ENCODE assay signal across 8 cellular contexts in genomic region chr16:69286941-69287713, GRCh38. TPM values are rescaled to one million over a fixed set of nuclear protein-coding genes. Genes with fewer than 3 reads are reported as not detected.
A peak's percentile ranks its signal among the peaks of the same experiment; 100 is the strongest.
DNase-seq lines count a peak whose midpoint lies in the region; ATAC-seq, FAIRE-seq and TF ChIP-seq lines count a peak whose summit lies in the region.

No MANE protein-coding gene starts in this region.

- H3K9me2 ChIP-seq in PC-3 (replicated peaks; ENCODE audit: low read length), result no peaks in the 10 kb centered on the region

- peak; percentile 70 for TF ChIP-seq RAD21 in K562 (CRISPR knock-in tag; conservative IDR thresholded peaks at IDR 0.05 in 1 of 2, IDR thresholded peaks at IDR 0.05 in 1 of 2)

- in situ Hi-C loops in K562 (cut with MboI), result loop anchor here (5.0 kb wide), 1 partner anchor 135 kb away; no protein-coding TSS in a partner anchor

- TF ChIP-seq CTCF in PC-3 (conservative IDR thresholded peaks at IDR 0.05; ENCODE audit: low read depth, low read length), result peak; percentile 47
- TF ChIP-seq CTCF in K562 (IDR thresholded peaks at IDR 0.05 in 2 of 3, conservative IDR thresholded peaks at IDR 0.05 in 1 of 3; ENCODE audit: insufficient read depth in 2 of 3, low read depth in 1 of 3, low read length in 3 of 3), result peak in 2 of 3 experiments; percentile 41 to 80; a peak in 4 of 6 replicates
- TF ChIP-seq CTCF in kidney (IDR thresholded peaks at IDR 0.05; ENCODE audit: borderline replicate concordance, extremely low read depth, insufficient read depth), result peak; percentile 36

- BruUV-seq in PC-3 (replicated peaks; lab: Mats Ljungman, UMichigan) (no TSS peak), K562 (replicated peaks; lab: Mats Ljungman, UMichigan) (no TSS peak)

- TF ChIP-seq EP300 in K562 (IDR thresholded peaks at IDR 0.05; ENCODE audit: low read length), result no peak

- H3K9me3 ChIP-seq in PC-3 (ENCODE audit: low read length) (no peaks in the 10 kb centered on the region), K562 (replicated peaks; ENCODE audit: control insufficient read depth, insufficient read depth, low read depth, low read length) (no peaks in the 10 kb centered on the region), kidney (ENCODE audit: control insufficient read depth in 1 of 2, low read length in 2 of 2) (no peaks in the 10 kb centered on the region)

- H3K4me3 ChIP-seq in PC-3 (ENCODE audit: low read length), result no peak overlapping the region
- no peak overlapping the region for H3K4me3 ChIP-seq in K562
- H3K4me3 ChIP-seq in kidney (ENCODE audit: low read length in 2 of 2), result no peak overlapping the region

- 39% methylated on average over 13 of the region's 13 CpGs for WGBS in K562 (ENCODE audit: insufficient coverage, low coverage, missing lambda C conversion rate)

- H3K4me2 ChIP-seq in PC-3 (ENCODE audit: low read length) (no peak overlapping the region), K562 (ENCODE audit: insufficient read depth, low read length) (no peak overlapping the region)

- no peak overlapping the region for H3K27ac ChIP-seq in PC-3 (ENCODE audit: low read length)
- no peak overlapping the region for H3K27ac ChIP-seq in K562 (ENCODE audit: extremely low read depth, low read depth, low read length)
- no peak overlapping the region for H3K27ac ChIP-seq in kidney (ENCODE audit: low read depth in 2 of 2, low read length in 2 of 2)

- ATAC-seq in PC-3 (peak; percentile 24), K562 (peak; percentile 68), GM18861 (IDR thresholded peaks at IDR 0.05; ENCODE audit: unreplicated experiment) (no peak), HG02588 (IDR thresholded peaks at IDR 0.05; ENCODE audit: unreplicated experiment) (no peak)

- FAIRE-seq in K562 (lab: Jason Lieb, UNC), result peak; percentile 49
- FAIRE-seq in kidney (lab: Jason Lieb, UNC), result peak; percentile 80

- no peak for TF ChIP-seq POLR2A in K562 (conservative IDR thresholded peaks at IDR 0.05)

- peaks cover 7% of the 10 kb centered on the region; the same call in 1 of the 2 replicates for H3K36me3 ChIP-seq in PC-3 (ENCODE audit: low read depth, low read length)
- H3K36me3 ChIP-seq in K562 (ENCODE audit: control insufficient read depth, insufficient read depth, low read length), result peaks cover 14% of the 10 kb centered on the region; the same call in 1 of the 3 replicates
- peaks cover 0 to 9% of the 10 kb centered on the region in 2 donors for H3K36me3 ChIP-seq in kidney (ENCODE audit: control insufficient read depth in 1 of 2, insufficient read depth in 2 of 2, low read length in 2 of 2)

- POLR2A ChIA-PET in PC-3 (lab: Charles Lee; ENCODE audit: unreplicated experiment) (no interaction called here), K562 (lab: Yijun Ruan, JAX) (interaction anchor here (0.6 to 1.2 kb wide), 4 partner anchors 13 to 126 kb away, joined by 3 to 5 read pairs (median 4); no protein-coding TSS in a partner anchor)

- H3K4me1 ChIP-seq in PC-3 (ENCODE audit: insufficient read depth, low read length) (no peaks in the 10 kb centered on the region), K562 (replicated peaks in 1 of 2; ENCODE audit: control insufficient read depth in 2 of 2, insufficient read depth in 2 of 2, low read length in 2 of 2) (peaks cover 2 to 4% of the 10 kb centered on the region in 2 experiments; a peak in 1 of 5 replicates), kidney (ENCODE audit: control insufficient read depth in 1 of 2, insufficient read depth in 1 of 2, low read depth in 1 of 2, low read length in 2 of 2) (no peaks in the 10 kb centered on the region)

- peak; percentile 35 for DNase-seq in COR-L47 (lab: John Stamatoyannopoulos, UW)
- peak; percentile 72 for DNase-seq in HCEC 1CT
- DNase-seq in PC-3, result peak; percentile 65
- DNase-seq in K562 (ENCODE audit: extremely low read depth in 1 of 4, low spot score in 3 of 4), result peak; percentile 30 to 70 (median 33)
- no peak for DNase-seq in kidney
- peak; percentile 43 for DNase-seq in stimulated activated CD8-positive, alpha-beta memory T cell treated with anti-CD3 and anti-CD28 coated beads, Interleukin-12 subunit alpha, Interleukin-12 subunit beta, amount 100 ng/mL, for 1 hour (ENCODE audit: low read depth)

- H3K9ac ChIP-seq in PC-3 (ENCODE audit: low read length) (no peak overlapping the region), K562 (ENCODE audit: insufficient read depth in 1 of 2, low read depth in 2 of 2, low read length in 2 of 2) (no peak overlapping the region), kidney (ENCODE audit: low read length in 2 of 2) (no peak overlapping the region)

- no peaks in the 10 kb centered on the region for H3K9me1 ChIP-seq in K562 (ENCODE audit: control insufficient read depth, insufficient read depth, low read length)

- no peaks in the 10 kb centered on the region for H3F3A ChIP-seq in PC-3 (ENCODE audit: low read length, unreplicated experiment)

- CTCF ChIA-PET in PC-3 (lab: Charles Lee), result interaction anchor here (0.6 to 1.3 kb wide), 2 partner anchors 135 to 143 kb away, joined by 4 to 5 read pairs; no protein-coding TSS in a partner anchor
- CTCF ChIA-PET in K562 (lab: Yijun Ruan, JAX; ENCODE audit: low intra/inter-chr PET ratio), result interaction anchor here (0.5 to 3.2 kb wide), 6 partner anchors 115 to 585 kb away, joined by 3 to 32 read pairs (median 4); no protein-coding TSS in a partner anchor

- intact Hi-C loops in PC-3 (cut with micrococcal nuclease), result loop anchor here (1.0 kb wide), 2 partner anchors 120 to 137 kb away; no protein-coding TSS in a partner anchor
- intact Hi-C loops in K562 (cut with micrococcal nuclease), result loop anchor here (1.0 to 10.0 kb wide), 3 partner anchors 137 to 762 kb away; no protein-coding TSS in a partner anchor
- intact Hi-C loops in kidney (cut with DNase I), result loop anchor here (2.0 kb wide), 1 partner anchor 136 kb away; no protein-coding TSS in a partner anchor

- H3K79me2 ChIP-seq in PC-3 (ENCODE audit: low read length) (no peaks in the 10 kb centered on the region), K562 (ENCODE audit: control insufficient read depth, insufficient read depth, low read length) (no peaks in the 10 kb centered on the region)

- H2AFZ ChIP-seq in PC-3 (ENCODE audit: low read length) (no peak overlapping the region), K562 (ENCODE audit: low read depth, low read length) (no peak overlapping the region)

- H4K20me1 ChIP-seq in PC-3 (ENCODE audit: low read length) (no peaks in the 10 kb centered on the region), K562 (replicated peaks; ENCODE audit: control insufficient read depth, insufficient read depth, low read length) (no peaks in the 10 kb centered on the region)

- H3K27me3 ChIP-seq in PC-3 (ENCODE audit: low read length) (no peaks in the 10 kb centered on the region), K562 (ENCODE audit: control insufficient read depth in 2 of 2, insufficient read depth in 2 of 2, low read length in 2 of 2) (no peaks in the 10 kb centered on the region)

RNA-seq across cellular contexts. Expression of gene VPS4A, which starts 24.0 kb away (rescaled TPM):
- total RNA-seq in PC-3 (2014; rRNA removed) (27.3 and 28.1 TPM in 2 replicates), K562 (2014; rRNA removed) (35.5 and 48.9 TPM in 2 replicates), K562 (2014; rRNA removed; fragmentation: Illumina TruSeq; extraction: Trizol) (20.3 and 23.9 TPM in 2 replicates), K562 (2015; rRNA removed; fragmentation: Illumina TruSeq; extraction: Trizol) (29.9 and 30.7 TPM in 2 replicates), K562 (2021) (37.8 and 38.1 TPM in 2 replicates), kidney (38.6 TPM)
- total RNA-seq in K562 (2011; cell fraction: chromatin; rRNA removed; ENCODE audit: low replicate concordance), result 26.7 and 75.5 TPM in 2 replicates
- 37.9 and 38.5 TPM in 2 replicates for total RNA-seq in K562 (2011; cell fraction: nucleolus; rRNA removed)
- 41.0 and 51.9 TPM in 2 replicates for total RNA-seq in K562 (2011; cell fraction: nucleoplasm; rRNA removed)
- polyA plus RNA-seq in K562 (2011; rRNA removed) (16.1 and 16.3 TPM in 2 replicates), K562 (2014; fragmentation: Illumina TruSeq; extraction: Trizol) (42.6 and 45.4 TPM in 2 replicates), K562 (2014; fragmentation: Nextera tagmentation; extraction: Ambion mirVana) (1 to 10 TPM; 7.6 to 8.1 TPM), K562 (2014; rRNA removed) (37.4 and 40.6 TPM in 2 replicates), kidney (ENCODE audit: insufficient read depth, low read depth, low replicate concordance) (62.1 TPM)
- polyA plus RNA-seq in K562 (2011; cell fraction: cytosol; rRNA removed), result 22.2 and 23.1 TPM in 2 replicates
- 57.7 and 70.1 TPM in 2 replicates for polyA plus RNA-seq in K562 (2011; cell fraction: nucleus; rRNA removed)
- polyA plus RNA-seq in K562 (2012), result 49.0 and 66.1 TPM in 2 replicates
- 15.0 and 21.0 TPM in 2 replicates for polyA minus RNA-seq in K562 (2011; rRNA and poly(A)+ RNA removed)
- 18.1 and 22.6 TPM in 2 replicates for polyA minus RNA-seq in K562 (2011; cell fraction: cytosol; rRNA and poly(A)+ RNA removed)
- polyA minus RNA-seq in K562 (2011; cell fraction: nucleus; rRNA and poly(A)+ RNA removed), result 18.0 and 27.2 TPM in 2 replicates

RNA-seq across cellular contexts. Expression of gene PDF, which starts 43.3 kb away (rescaled TPM):
- total RNA-seq in PC-3 (2014; rRNA removed), result 30.6 and 45.0 TPM in 2 replicates
- 3.6 and 14.6 TPM in 2 replicates for total RNA-seq in K562 (2011; cell fraction: chromatin; rRNA removed; ENCODE audit: low replicate concordance)
- 24.6 and 26.7 TPM in 2 replicates for total RNA-seq in K562 (2011; cell fraction: nucleolus; rRNA removed)
- total RNA-seq in K562 (2011; cell fraction: nucleoplasm; rRNA removed), result 10.4 and 14.0 TPM in 2 replicates
- total RNA-seq in K562 (2014; rRNA removed), result 60.6 and 72.4 TPM in 2 replicates
- 0.67 and 1.7 TPM in 2 replicates for total RNA-seq in K562 (2014; rRNA removed; fragmentation: Illumina TruSeq; extraction: Trizol)
- 6.2 and 10.1 TPM in 2 replicates for total RNA-seq in K562 (2015; rRNA removed; fragmentation: Illumina TruSeq; extraction: Trizol)
- total RNA-seq in K562 (2021), result 31.5 and 36.3 TPM in 2 replicates
- 4.3 and 5.3 TPM in 2 replicates for polyA plus RNA-seq in K562 (2011; rRNA removed)
- polyA plus RNA-seq in K562 (2011; cell fraction: cytosol; rRNA removed), result 12.0 and 31.8 TPM in 2 replicates
- 6.9 and 12.3 TPM in 2 replicates for polyA plus RNA-seq in K562 (2011; cell fraction: nucleus; rRNA removed)
- polyA plus RNA-seq in K562 (2012), result 14.4 and 18.0 TPM in 2 replicates
- polyA plus RNA-seq in K562 (2014; fragmentation: Illumina TruSeq; extraction: Trizol), result 5.6 and 11.1 TPM in 2 replicates
- polyA plus RNA-seq in K562 (2014; fragmentation: Nextera tagmentation; extraction: Ambion mirVana), result under 1 TPM; 0.15 to 0.25 TPM
- polyA plus RNA-seq in K562 (2014; rRNA removed), result 40.0 and 45.5 TPM in 2 replicates
- polyA minus RNA-seq in K562 (2011; rRNA and poly(A)+ RNA removed), result 2.7 and 4.4 TPM in 2 replicates
- polyA minus RNA-seq in K562 (2011; cell fraction: cytosol; rRNA and poly(A)+ RNA removed), result 7.4 and 7.6 TPM in 2 replicates
- polyA minus RNA-seq in K562 (2011; cell fraction: nucleus; rRNA and poly(A)+ RNA removed), result 7.8 and 9.4 TPM in 2 replicates
- 22.4 TPM for total RNA-seq in kidney
- 30.8 TPM for polyA plus RNA-seq in kidney (ENCODE audit: insufficient read depth, low read depth, low replicate concordance)

RNA-seq across cellular contexts. Expression of gene COG8, which starts 52.2 kb away (rescaled TPM):
- 27.2 and 29.5 TPM in 2 replicates for total RNA-seq in PC-3 (2014; rRNA removed)
- 58.6 and 101 TPM in 2 replicates for total RNA-seq in K562 (2011; cell fraction: chromatin; rRNA removed; ENCODE audit: low replicate concordance)
- 70.5 and 89.9 TPM in 2 replicates for total RNA-seq in K562 (2011; cell fraction: nucleolus; rRNA removed)
- total RNA-seq in K562 (2011; cell fraction: nucleoplasm; rRNA removed), result 73.8 and 77.9 TPM in 2 replicates
- 34.2 and 45.2 TPM in 2 replicates for total RNA-seq in K562 (2014; rRNA removed)
- total RNA-seq in K562 (2014; rRNA removed; fragmentation: Illumina TruSeq; extraction: Trizol), result 21.9 and 23.3 TPM in 2 replicates
- total RNA-seq in K562 (2015; rRNA removed; fragmentation: Illumina TruSeq; extraction: Trizol), result 29.4 and 30.1 TPM in 2 replicates
- 42.6 and 43.6 TPM in 2 replicates for total RNA-seq in K562 (2021)
- polyA plus RNA-seq in K562 (2011; rRNA removed), result 31.5 and 34.9 TPM in 2 replicates
- polyA plus RNA-seq in K562 (2011; cell fraction: cytosol; rRNA removed), result 40.5 and 58.4 TPM in 2 replicates
- polyA plus RNA-seq in K562 (2011; cell fraction: nucleus; rRNA removed), result 42.4 and 54.2 TPM in 2 replicates
- polyA plus RNA-seq in K562 (2012), result 20.5 and 29.8 TPM in 2 replicates
- 22.0 and 27.9 TPM in 2 replicates for polyA plus RNA-seq in K562 (2014; fragmentation: Illumina TruSeq; extraction: Trizol)
- polyA plus RNA-seq in K562 (2014; fragmentation: Nextera tagmentation; extraction: Ambion mirVana), result 1 to 10 TPM; 3.7 to 5.7 TPM
- polyA plus RNA-seq in K562 (2014; rRNA removed), result 33.4 and 38.2 TPM in 2 replicates
- 42.0 and 47.5 TPM in 2 replicates for polyA minus RNA-seq in K562 (2011; rRNA and poly(A)+ RNA removed)
- 30.9 and 38.5 TPM in 2 replicates for polyA minus RNA-seq in K562 (2011; cell fraction: cytosol; rRNA and poly(A)+ RNA removed)
- polyA minus RNA-seq in K562 (2011; cell fraction: nucleus; rRNA and poly(A)+ RNA removed), result 39.7 and 55.4 TPM in 2 replicates
- 49.5 TPM for total RNA-seq in kidney
- polyA plus RNA-seq in kidney (ENCODE audit: insufficient read depth, low read depth, low replicate concordance), result 33.8 TPM

RNA-seq across cellular contexts. Expression of gene NIP7, which starts 52.4 kb away (rescaled TPM):
- 25.4 and 28.3 TPM in 2 replicates for total RNA-seq in PC-3 (2014; rRNA removed)
- 67.9 and 76.6 TPM in 2 replicates for total RNA-seq in K562 (2011; cell fraction: chromatin; rRNA removed; ENCODE audit: low replicate concordance)
- total RNA-seq in K562 (2011; cell fraction: nucleolus; rRNA removed), result 38.0 and 41.5 TPM in 2 replicates
- 63.2 and 72.6 TPM in 2 replicates for total RNA-seq in K562 (2011; cell fraction: nucleoplasm; rRNA removed)
- 41.2 and 45.2 TPM in 2 replicates for total RNA-seq in K562 (2014; rRNA removed)
- total RNA-seq in K562 (2014; rRNA removed; fragmentation: Illumina TruSeq; extraction: Trizol), result 73.9 and 77.8 TPM in 2 replicates
- 82.9 and 85.5 TPM in 2 replicates for total RNA-seq in K562 (2015; rRNA removed; fragmentation: Illumina TruSeq; extraction: Trizol)
- total RNA-seq in K562 (2021), result 52.8 and 58.1 TPM in 2 replicates
- polyA plus RNA-seq in K562 (2011; rRNA removed), result 18.9 and 28.9 TPM in 2 replicates
- polyA plus RNA-seq in K562 (2011; cell fraction: cytosol; rRNA removed), result 15.3 and 21.6 TPM in 2 replicates
- polyA plus RNA-seq in K562 (2011; cell fraction: nucleus; rRNA removed), result 12.1 and 15.2 TPM in 2 replicates
- polyA plus RNA-seq in K562 (2012), result 27.0 and 61.8 TPM in 2 replicates
- polyA plus RNA-seq in K562 (2014; fragmentation: Illumina TruSeq; extraction: Trizol), result 71.2 and 78.3 TPM in 2 replicates
- polyA plus RNA-seq in K562 (2014; fragmentation: Nextera tagmentation; extraction: Ambion mirVana), result 10 to 100 TPM; 72.5 to 78.3 TPM
- 57.7 and 67.0 TPM in 2 replicates for polyA plus RNA-seq in K562 (2014; rRNA removed)
- 33.1 and 33.6 TPM in 2 replicates for polyA minus RNA-seq in K562 (2011; rRNA and poly(A)+ RNA removed)
- polyA minus RNA-seq in K562 (2011; cell fraction: cytosol; rRNA and poly(A)+ RNA removed), result 15.2 and 22.5 TPM in 2 replicates
- 15.3 and 17.2 TPM in 2 replicates for polyA minus RNA-seq in K562 (2011; cell fraction: nucleus; rRNA and poly(A)+ RNA removed)
- 20.2 TPM for total RNA-seq in kidney
- polyA plus RNA-seq in kidney (ENCODE audit: insufficient read depth, low read depth, low replicate concordance), result 9.9 TPM

Comparison
In these comparisons a context has a peak if more than half of its experiments do, and no peak if none do; other contexts are left out.
1. ATAC-seq: peak in PC-3 (single experiment) and K562 (single experiment); none in GM18861 (single experiment) and HG02588 (single experiment).
2. Peak in every context shown above with its lines, with median percentiles within 50 percentile points of each other: CTCF ChIP-seq.